Comparison of ENCODE assay signal across 14 cellular contexts in the genomic region with DNA sequence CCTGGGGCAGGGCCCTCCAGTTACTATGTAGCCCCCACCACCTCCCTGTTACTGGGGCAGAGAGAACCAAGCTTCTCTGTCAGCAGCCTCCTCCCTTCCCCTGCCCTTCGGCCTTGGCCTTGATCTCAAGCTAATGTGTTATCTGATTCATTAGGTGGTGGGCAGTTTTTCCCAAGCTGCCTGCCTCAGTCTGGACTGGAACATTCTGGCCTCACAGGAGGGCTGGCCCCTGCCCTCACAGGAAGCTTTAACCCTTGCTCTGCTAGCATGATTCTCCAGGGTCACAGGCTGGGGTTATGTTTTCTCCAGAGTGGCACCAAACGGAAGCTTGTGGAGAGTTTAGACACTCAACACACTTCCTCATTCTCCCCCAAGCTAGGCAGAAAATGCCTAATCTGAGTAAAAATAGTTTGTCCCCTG. TPM values are rescaled to one million over a fixed set of nuclear protein-coding genes. Genes with fewer than 3 reads are reported as not detected.
DNase-seq lines count a peak whose midpoint lies in the region; ATAC-seq and TF ChIP-seq lines count a peak whose summit lies in the region.
"Had no signal": no experiment of that assay in that cellular context is flagged by ENCODE, and none has a peak within 500 bp of the region (broad histone marks: within the 10 kb centered on the region; RNA-seq: fewer than 3 reads in every experiment).

No MANE protein-coding gene starts in this region.

- no peak overlapping the region for H3K27ac ChIP-seq in right atrium auricular region
- peak overlapping the region; percentile 58 for H3K27ac ChIP-seq in upper lobe of right lung

- H3K9me3 ChIP-seq in right atrium auricular region (no peaks in the 10 kb centered on the region), upper lobe of right lung (no peaks in the 10 kb centered on the region)

- H3K27me3 ChIP-seq in right atrium auricular region (no peaks in the 10 kb centered on the region), upper lobe of right lung (no peaks in the 10 kb centered on the region)

- H3K36me3 ChIP-seq in right atrium auricular region (no peaks in the 10 kb centered on the region), upper lobe of right lung (no peaks in the 10 kb centered on the region)

- H3K4me3 ChIP-seq in right atrium auricular region (no peak overlapping the region), upper lobe of right lung (no peak overlapping the region)

- DNase-seq in Right ventricle myocardium inferior (ENCODE audit: missing footprints) (no peak), right atrium auricular region (ENCODE audit: low spot score) (no peak), SIG-M5 (lab: John Stamatoyannopoulos, UW) (peak; percentile 25), left lobe of liver (ENCODE audit: low spot score) (peak; percentile 46), upper lobe of right lung (peak; percentile 67), NCI-H226 (no peak), left colon (no peak)
- DNase-seq: activated CD4-positive, alpha-beta memory T cell treated with anti-CD3 and anti-CD28 coated beads, Interleukin-2, amount 10 ng/mL, durations not matched to agents 7 days and 5 days; amniotic stem cell; NCI-H2107; SHP77 treated with DMSO at 0.1 percent for 48 hours; stimulated activated CD4-positive, alpha-beta T cell treated with anti-CD3 and anti-CD28 coated beads, Interleukin-2, amount 100 ng/mL, for 24 hours had no signal

- no peak for TF ChIP-seq CTCF in right atrium auricular region (IDR thresholded peaks at IDR 0.05)
- TF ChIP-seq CTCF in upper lobe of right lung (IDR thresholded peaks at IDR 0.05): no peak

- H3K4me1 ChIP-seq in right atrium auricular region (no peaks in the 10 kb centered on the region), upper lobe of right lung (peaks cover 16% of the 10 kb centered on the region)

- intact Hi-C loops in Right ventricle myocardium inferior (cut with DNase I): no loop called here
- intact Hi-C loops in upper lobe of right lung (cut with DNase I): no loop called here
- intact Hi-C loops in left colon (cut with DNase I, micrococcal nuclease): no loop called here

- ATAC-seq in Right ventricle myocardium inferior (peak; percentile 24), left lobe of liver (peak; percentile 37), upper lobe of right lung (peak; percentile 88), GM18517 (IDR thresholded peaks at IDR 0.05; ENCODE audit: unreplicated experiment) (no peak), left colon (no peak)

RNA-seq across cellular contexts. Expression of gene SLC6A9, which starts 37.2 kb away (rescaled TPM):
- total RNA-seq in Right ventricle myocardium inferior: 1.5 TPM
- total RNA-seq in right atrium auricular region: 1 to 10 TPM; 1.0 to 1.6 TPM
- total RNA-seq in left lobe of liver: 0.65 TPM
- 19.2 TPM for total RNA-seq in upper lobe of right lung
- 10 to 100 TPM; 35.3 to 42.3 TPM for total RNA-seq in left colon

RNA-seq across cellular contexts. Expression of gene KLF17, which starts 50.2 kb away (rescaled TPM):
- total RNA-seq in Right ventricle myocardium inferior (not detected), right atrium auricular region (not detected), left lobe of liver (not detected), upper lobe of right lung (0.52 TPM), left colon (under 1 TPM in 1 of 2 donors, not detected in 1; 0.11 TPM)
- total RNA-seq: A172; activated CD4-positive, alpha-beta memory T cell treated with anti-CD3 and anti-CD28 coated beads, Interleukin-2, amount 10 ng/mL, durations not matched to agents 7 days and 5 days had no signal

Comparison
In these comparisons a context has a peak if more than half of its experiments do, and no peak if none do; other contexts are left out.
1. ATAC-seq: peak in Right ventricle myocardium inferior (single experiment), left lobe of liver (single experiment) and upper lobe of right lung (single experiment); none in GM18517 (single experiment) and left colon (single experiment).
2. DNase-seq: peak in SIG-M5 (single experiment), left lobe of liver (single experiment) and upper lobe of right lung (single experiment); none in Right ventricle myocardium inferior (single experiment), right atrium auricular region (single experiment), NCI-H226 (single experiment) and left colon (0 of 2).